In genomic region chr14:20489093-20489994, GRCh38 we compare ENCODE assay signal across 9 cellular contexts. TPM values are rescaled to one million over a fixed set of nuclear protein-coding genes. Genes with fewer than 3 reads are reported as not detected.
A peak's percentile ranks its signal among the peaks of the same experiment; 100 is the strongest.
DNase-seq lines count a peak whose midpoint lies in the region; ATAC-seq and TF ChIP-seq lines count a peak whose summit lies in the region.
"Had no signal": no experiment of that assay in that cellular context is flagged by ENCODE, and none has a peak within 500 bp of the region (broad histone marks: within the 10 kb centered on the region; RNA-seq: fewer than 3 reads in every experiment).

No MANE protein-coding gene starts in this region.

- H3K27me3 Mint-ChIP-seq in activated CD8-positive, alpha-beta memory T cell treated with anti-CD3 and anti-CD28 coated beads, Interleukin-2, amount 10 ng/mL, durations not matched to agents 7 days and 5 days, result no peaks in the 10 kb centered on the region
- no peaks in the 10 kb centered on the region for H3K27me3 Mint-ChIP-seq in activated naive CD8-positive, alpha-beta T cell treated with anti-CD3 and anti-CD28 coated beads, Interleukin-2, amount 50 U/mL, for 24 hours
- H3K27me3 Mint-ChIP-seq in HFFc6 (ENCODE audit: insufficient read depth), result peaks cover 4% of the 10 kb centered on the region

- no peak for TF ChIP-seq CTCF in HFFc6 (IDR thresholded peaks at IDR 0.05)

- H3K4ac ChIP-seq in mesenchymal stem cell (ENCODE audit: low read depth in 1 of 2, low read length in 2 of 2), result no peak overlapping the region

- CTCF ChIA-PET in activated CD8-positive, alpha-beta memory T cell treated with anti-CD3 and anti-CD28 coated beads, Interleukin-2, amount 10 ng/mL, durations not matched to agents 7 days and 5 days (lab: Charles Lee), result interaction anchor here (0.8 to 1.6 kb wide), 9 partner anchors 11 to 162 kb away, joined by 3 to 5 read pairs (median 3); partner anchors contain the start of genes PARP2, PIP4P1 and RNASE10

- H3K4me2 ChIP-seq in mesenchymal stem cell (ENCODE audit: low read length, poor library complexity, severe bottlenecking), result no peak overlapping the region

- peak overlapping the region; percentile 6 for H3K4me3 Mint-ChIP-seq in activated CD8-positive, alpha-beta memory T cell treated with anti-CD3 and anti-CD28 coated beads, Interleukin-2, amount 10 ng/mL, durations not matched to agents 7 days and 5 days
- peak overlapping the region; percentile 18 for H3K4me3 Mint-ChIP-seq in activated naive CD8-positive, alpha-beta T cell treated with anti-CD3 and anti-CD28 coated beads, Interleukin-2, amount 50 U/mL, for 24 hours
- H3K4me3 Mint-ChIP-seq in HFFc6, result no peak overlapping the region; the same call in 1 of the 2 replicates

- DNase-seq in activated CD8-positive, alpha-beta memory T cell treated with anti-CD3 and anti-CD28 coated beads, Interleukin-2, amount 10 ng/mL, durations not matched to agents 7 days and 5 days, result peak; percentile 56
- no peak for DNase-seq in activated CD8-positive, alpha-beta memory T cell treated with anti-CD3 and anti-CD28 coated beads, Interleukin-2, amount 50 U/mL, for 48 hours
- no peak for DNase-seq in activated naive CD8-positive, alpha-beta T cell treated with anti-CD3 and anti-CD28 coated beads, Interleukin-2, amount 50 U/mL, for 24 hours
- DNase-seq in HFFc6, result no peak
- no peak for DNase-seq in NCI-H1105 (lab: John Stamatoyannopoulos, UW)
- no peak for DNase-seq in mesenchymal stem cell

- H3K27ac ChIP-seq in skin epidermis, result peak overlapping the region in 11 of 21 experiments; percentile 0 to 71 (median 41)
- no peak overlapping the region for H3K27ac ChIP-seq in mesenchymal stem cell (ENCODE audit: low read length, poor library complexity, severe bottlenecking)
- H3K27ac ChIP-seq: C4-2B had no signal

- H3K14ac ChIP-seq in mesenchymal stem cell (ENCODE audit: low read length in 2 of 2), result no peak overlapping the region

- H3K4me1 Mint-ChIP-seq in activated CD8-positive, alpha-beta memory T cell treated with anti-CD3 and anti-CD28 coated beads, Interleukin-2, amount 10 ng/mL, durations not matched to agents 7 days and 5 days, result peaks cover 70% of the 10 kb centered on the region
- H3K4me1 Mint-ChIP-seq in activated naive CD8-positive, alpha-beta T cell treated with anti-CD3 and anti-CD28 coated beads, Interleukin-2, amount 50 U/mL, for 24 hours, result peaks cover 63% of the 10 kb centered on the region
- peaks cover 37% of the 10 kb centered on the region for H3K4me1 Mint-ChIP-seq in HFFc6 (ENCODE audit: low read depth)

- no peak overlapping the region for H3K4me3 ChIP-seq in skin epidermis
- H3K4me3 ChIP-seq in mesenchymal stem cell (ENCODE audit: insufficient read depth in 1 of 2, low read depth in 1 of 2, low read length in 2 of 2), result peak overlapping the region in 1 of 2 experiments; percentile 30

- H3K18ac ChIP-seq in mesenchymal stem cell (ENCODE audit: low read depth in 1 of 2, low read length in 2 of 2), result no peak overlapping the region

- no peak overlapping the region for H2BK120ac ChIP-seq in mesenchymal stem cell (ENCODE audit: low read depth, low read length)

- H3K27ac Mint-ChIP-seq in activated CD8-positive, alpha-beta memory T cell treated with anti-CD3 and anti-CD28 coated beads, Interleukin-2, amount 10 ng/mL, durations not matched to agents 7 days and 5 days, result peak overlapping the region; percentile 85
- H3K27ac Mint-ChIP-seq in activated naive CD8-positive, alpha-beta T cell treated with anti-CD3 and anti-CD28 coated beads, Interleukin-2, amount 50 U/mL, for 24 hours, result peak overlapping the region; percentile 50
- no peak overlapping the region for H3K27ac Mint-ChIP-seq in HFFc6

- no peak overlapping the region for H2BK15ac ChIP-seq in mesenchymal stem cell (ENCODE audit: low read depth, poor library complexity, severe bottlenecking)

- no peak overlapping the region for H3K23ac ChIP-seq in mesenchymal stem cell (ENCODE audit: low read length in 2 of 2)

- H2BK12ac ChIP-seq in mesenchymal stem cell (ENCODE audit: low read length in 2 of 2), result no peak overlapping the region

- peaks cover 1% of the 10 kb centered on the region for H3K36me3 Mint-ChIP-seq in activated CD8-positive, alpha-beta memory T cell treated with anti-CD3 and anti-CD28 coated beads, Interleukin-2, amount 10 ng/mL, durations not matched to agents 7 days and 5 days
- no peaks in the 10 kb centered on the region for H3K36me3 Mint-ChIP-seq in activated naive CD8-positive, alpha-beta T cell treated with anti-CD3 and anti-CD28 coated beads, Interleukin-2, amount 50 U/mL, for 24 hours (ENCODE audit: low read depth)
- no peaks in the 10 kb centered on the region for H3K36me3 Mint-ChIP-seq in HFFc6 (ENCODE audit: low read depth)

- peak; percentile 70 for ATAC-seq in activated CD8-positive, alpha-beta memory T cell treated with anti-CD3 and anti-CD28 coated beads, Interleukin-2, amount 10 ng/mL, durations not matched to agents 7 days and 5 days
- peak; percentile 59 for ATAC-seq in HG03342 (IDR thresholded peaks at IDR 0.05; ENCODE audit: unreplicated experiment)
- ATAC-seq in activated naive CD8-positive, alpha-beta T cell treated with anti-CD3 and anti-CD28 coated beads, Interleukin-2, amount 50 U/mL, for 24 hours, result peak; percentile 75

- no peak overlapping the region for H3K9ac ChIP-seq in mesenchymal stem cell (ENCODE audit: low read length)

- no peak overlapping the region for H2BK5ac ChIP-seq in mesenchymal stem cell (ENCODE audit: low read depth, low read length, poor library complexity, severe bottlenecking)

- H3K79me1 ChIP-seq in mesenchymal stem cell (replicated peaks; ENCODE audit: low read length, poor library complexity, severe bottlenecking), result no peaks in the 10 kb centered on the region

- H2AK5ac ChIP-seq in mesenchymal stem cell (ENCODE audit: low read length, severe bottlenecking), result no peak overlapping the region

- no peak overlapping the region for H2AFZ ChIP-seq in mesenchymal stem cell (ENCODE audit: low read depth, low read length)

- H3K36me3 ChIP-seq in mesenchymal stem cell (ENCODE audit: control insufficient read depth in 1 of 2, insufficient read depth in 2 of 2, low read depth in 1 of 2, low read length in 2 of 2), result no peaks in the 10 kb centered on the region

- H3K9me3 Mint-ChIP-seq in activated CD8-positive, alpha-beta memory T cell treated with anti-CD3 and anti-CD28 coated beads, Interleukin-2, amount 10 ng/mL, durations not matched to agents 7 days and 5 days (ENCODE audit: low read depth), result no peaks in the 10 kb centered on the region
- no peaks in the 10 kb centered on the region for H3K9me3 Mint-ChIP-seq in activated naive CD8-positive, alpha-beta T cell treated with anti-CD3 and anti-CD28 coated beads, Interleukin-2, amount 50 U/mL, for 24 hours
- H3K9me3 Mint-ChIP-seq in HFFc6, result no peaks in the 10 kb centered on the region

- H3K4me1 ChIP-seq in mesenchymal stem cell (ENCODE audit: control insufficient read depth, insufficient read depth, low read depth, low read length), result no peaks in the 10 kb centered on the region

- WGBS in mesenchymal stem cell, result 66% methylated on average over 4 of the region's 6 CpGs

- H4K8ac ChIP-seq in mesenchymal stem cell (ENCODE audit: low read length), result no peak overlapping the region

- no peak overlapping the region for H4K91ac ChIP-seq in mesenchymal stem cell (ENCODE audit: low read length)

- peaks cover 0 to 31% of the 10 kb centered on the region in 2 experiments for H3K27me3 ChIP-seq in mesenchymal stem cell (ENCODE audit: control insufficient read depth in 1 of 2, insufficient read depth in 1 of 2, low read length in 2 of 2)

- no peaks in the 10 kb centered on the region for H3K9me3 ChIP-seq in mesenchymal stem cell (ENCODE audit: control insufficient read depth, low read length)

RNA-seq across cellular contexts. Expression of gene RNASE10, which starts 16.0 kb away (rescaled TPM):
- under 1 TPM; 0.30 to 0.67 TPM for total RNA-seq in activated CD8-positive, alpha-beta memory T cell treated with anti-CD3 and anti-CD28 coated beads, Interleukin-2, amount 10 ng/mL, durations not matched to agents 7 days and 5 days
- total RNA-seq in HFFc6 (2021; fragmentation: NEBNext Ultra II Directional; extraction: Animal tissue kit (Norgen Biotek cat#: 25700)), result under 1 TPM in 2 of 6 experiments, not detected in 4; 0.14 to 0.17 TPM
- not detected for polyA plus RNA-seq in mesenchymal stem cell (2013, experiment 1 of 2)
- polyA plus RNA-seq in mesenchymal stem cell (2013, experiment 2 of 2), result 0.04 TPM

RNA-seq across cellular contexts. Expression of gene PNP, which starts 20.1 kb away (rescaled TPM):
- total RNA-seq in activated CD8-positive, alpha-beta memory T cell treated with anti-CD3 and anti-CD28 coated beads, Interleukin-2, amount 10 ng/mL, durations not matched to agents 7 days and 5 days, result 100 to 1,000 TPM; 173 to 194 TPM
- total RNA-seq in HFFc6 (2021; fragmentation: NEBNext Ultra II Directional; extraction: Animal tissue kit (Norgen Biotek cat#: 25700)), result 10 to 100 TPM; 19.8 to 32.3 (median 25.7) TPM
- polyA plus RNA-seq in mesenchymal stem cell (2013, experiment 1 of 2), result 52.4 TPM
- polyA plus RNA-seq in mesenchymal stem cell (2013, experiment 2 of 2), result 51.1 TPM

RNA-seq across cellular contexts. Expression of gene PIP4P1, which starts 28.1 kb away (rescaled TPM):
- 10 to 100 TPM; 30.9 to 31.7 TPM for total RNA-seq in activated CD8-positive, alpha-beta memory T cell treated with anti-CD3 and anti-CD28 coated beads, Interleukin-2, amount 10 ng/mL, durations not matched to agents 7 days and 5 days
- total RNA-seq in HFFc6 (2021; fragmentation: NEBNext Ultra II Directional; extraction: Animal tissue kit (Norgen Biotek cat#: 25700)), result 10 to 100 TPM; 17.0 to 20.3 (median 19.2) TPM
- 40.3 TPM for polyA plus RNA-seq in mesenchymal stem cell (2013, experiment 1 of 2)
- 38.7 TPM for polyA plus RNA-seq in mesenchymal stem cell (2013, experiment 2 of 2)

RNA-seq across cellular contexts. Expression of gene APEX1, which starts 34.3 kb away (rescaled TPM):
- total RNA-seq in activated CD8-positive, alpha-beta memory T cell treated with anti-CD3 and anti-CD28 coated beads, Interleukin-2, amount 10 ng/mL, durations not matched to agents 7 days and 5 days, result 100 to 1,000 TPM; 112 to 179 TPM
- total RNA-seq in HFFc6 (2021; fragmentation: NEBNext Ultra II Directional; extraction: Animal tissue kit (Norgen Biotek cat#: 25700)), result 100 to 1,000 TPM; 161 to 189 (median 184) TPM
- polyA plus RNA-seq in mesenchymal stem cell (2013, experiment 1 of 2), result 255 TPM
- polyA plus RNA-seq in mesenchymal stem cell (2013, experiment 2 of 2), result 251 TPM

RNA-seq across cellular contexts. Expression of gene OSGEP, which starts 34.7 kb away (rescaled TPM):
- 10 to 100 TPM; 42.8 to 53.0 TPM for total RNA-seq in activated CD8-positive, alpha-beta memory T cell treated with anti-CD3 and anti-CD28 coated beads, Interleukin-2, amount 10 ng/mL, durations not matched to agents 7 days and 5 days
- total RNA-seq in HFFc6 (2021; fragmentation: NEBNext Ultra II Directional; extraction: Animal tissue kit (Norgen Biotek cat#: 25700)), result 10 to 100 TPM; 26.4 to 33.8 (median 30.7) TPM
- polyA plus RNA-seq in mesenchymal stem cell (2013, experiment 1 of 2), result 15.2 TPM
- 14.4 TPM for polyA plus RNA-seq in mesenchymal stem cell (2013, experiment 2 of 2)

Comparison
In these comparisons a context has a peak if more than half of its experiments do, and no peak if none do; other contexts are left out.
1. RNA of gene PNP, which starts 20.1 kb away (total RNA-seq): 173 to 194 TPM in activated CD8-positive, alpha-beta memory T cell treated with anti-CD3 and anti-CD28 coated beads, Interleukin-2, amount 10 ng/mL, durations not matched to agents 7 days and 5 days; 19.8 to 32.3 TPM in HFFc6; every median in the first group is over 4 times any median in the second.
2. Peak in every context shown above with its lines, with median percentiles within 50 percentile points of each other: ATAC-seq.